ENCODE assay signal across 1 cellular context in the genomic region with DNA sequence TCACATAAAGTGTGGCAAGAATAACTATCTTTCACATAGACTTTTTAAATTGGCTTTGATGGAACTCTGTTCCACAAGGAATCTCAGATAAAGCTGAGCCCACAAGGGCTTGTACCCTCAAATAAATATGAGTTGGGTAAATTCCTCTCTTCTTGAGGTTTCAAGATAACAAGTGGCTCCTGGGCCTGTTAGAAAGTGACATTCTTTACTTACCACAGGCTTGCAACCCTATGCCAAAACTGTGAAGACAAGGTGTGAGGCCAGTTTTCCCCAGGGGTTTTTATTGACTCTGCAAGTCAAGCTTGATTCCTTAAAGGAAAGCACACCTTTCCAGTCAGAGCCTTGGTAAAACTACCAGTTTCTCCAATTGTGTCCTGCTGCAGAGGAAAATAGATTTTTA.
TF ChIP-seq lines count a peak whose summit lies in the region.

No MANE protein-coding gene starts in this region.

TF ChIP-seq in SK-N-SH, 30 proteins besides CTCF, POLR2A, EP300 and RAD21 (continued from another document):
- TF ChIP-seq, protein P1, sequence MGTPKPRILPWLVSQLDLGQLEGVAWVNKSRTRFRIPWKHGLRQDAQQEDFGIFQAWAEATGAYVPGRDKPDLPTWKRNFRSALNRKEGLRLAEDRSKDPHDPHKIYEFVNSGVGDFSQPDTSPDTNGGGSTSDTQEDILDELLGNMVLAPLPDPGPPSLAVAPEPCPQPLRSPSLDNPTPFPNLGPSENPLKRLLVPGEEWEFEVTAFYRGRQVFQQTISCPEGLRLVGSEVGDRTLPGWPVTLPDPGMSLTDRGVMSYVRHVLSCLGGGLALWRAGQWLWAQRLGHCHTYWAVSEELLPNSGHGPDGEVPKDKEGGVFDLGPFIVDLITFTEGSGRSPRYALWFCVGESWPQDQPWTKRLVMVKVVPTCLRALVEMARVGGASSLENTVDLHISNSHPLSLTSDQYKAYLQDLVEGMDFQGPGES (IDR thresholded peaks at IDR 0.05; ENCODE audit: low read depth, low read length) = no peak
TF ChIP-seq in SK-N-SH: peak in this region for 0.
